In the genomic region with DNA sequence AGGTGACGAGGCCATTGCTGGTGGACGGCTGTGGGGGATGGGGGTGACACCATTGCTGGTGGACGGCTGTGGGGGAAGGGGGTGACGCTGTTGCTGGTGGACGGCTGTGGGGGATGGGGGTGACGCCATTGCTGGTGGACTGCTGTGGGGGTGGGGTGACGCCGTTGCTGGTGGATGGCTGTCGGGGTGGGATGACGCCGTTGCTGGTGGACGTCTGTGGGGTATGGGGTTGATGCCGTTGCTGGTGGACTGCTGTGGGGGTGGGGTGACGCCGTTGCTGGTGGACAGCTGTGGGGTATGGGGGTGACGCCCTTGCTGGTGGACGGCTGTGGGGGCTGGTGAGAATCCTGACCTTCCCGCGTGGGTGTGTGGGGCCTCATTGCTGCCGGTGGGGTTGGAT, we compare ENCODE assay signal across 25 cellular contexts.
"Had no signal": no experiment of that assay in that cellular context is flagged by ENCODE, and none has a peak within 500 bp of the region (broad histone marks: within the 10 kb centered on the region; RNA-seq: fewer than 3 reads in every experiment).

No MANE protein-coding gene starts in this region.

- H3K27me3 ChIP-seq: gastrocnemius medialis, neutrophil, pancreas, right lobe of liver, testis, tibial nerve, upper lobe of right lung, vagina had no signal

- FAIRE-seq: kidney, pancreas, small intestine had no signal

- ATAC-seq: esophagus mucosa; gastrocnemius medialis; left lobe of liver; natural killer cell; pancreas; right lobe of liver; stimulated activated naive CD8-positive, alpha-beta T cell treated with anti-CD3 and anti-CD28 coated beads, Interleukin-15, Interleukin-2, amounts not matched to agents 100 U/mL and 50 U/mL, for 24 hours; upper lobe of right lung had no signal

- H3K9me3 ChIP-seq: pancreas, testis, upper lobe of right lung, vagina had no signal

- H3K4me3 Mint-ChIP-seq: endodermal cell, memory B cell, natural killer cell had no signal

- H3K4me1 ChIP-seq: gastrocnemius medialis, pancreas, right lobe of liver, testis, tibial nerve, upper lobe of right lung, vagina had no signal

- DNase-seq: cortex of kidney; endodermal cell; foreskin fibroblast; gastrocnemius medialis; head of caudate nucleus; kidney; natural killer cell; pancreas; small intestine; stimulated activated CD4-positive, alpha-beta T cell treated with anti-CD3 and anti-CD28 coated beads, Interleukin-1b, Interleukin-23, amount 100 ng/mL, for 48 hours; stimulated activated CD4-positive, alpha-beta T cell treated with anti-CD3 and anti-CD28 coated beads, Interleukin-4, amount 100 ng/mL, for 1 hour; stimulated activated CD8-positive, alpha-beta memory T cell treated with anti-CD3 and anti-CD28 coated beads, Interleukin-4, amount 100 ng/mL, for 48 hours; stimulated activated naive CD8-positive, alpha-beta T cell treated with anti-CD3 and anti-CD28 coated beads, Interleukin-15, Interleukin-2, amounts not matched to agents 100 U/mL and 50 U/mL, for 24 hours; substantia nigra; testis; upper lobe of right lung had no signal

- H3K4me3 ChIP-seq: gastrocnemius medialis, lung, pancreas, right lobe of liver, testis, tibial nerve, upper lobe of right lung, vagina had no signal

- H3K9me3 Mint-ChIP-seq: memory B cell, natural killer cell had no signal

- H3K27me3 Mint-ChIP-seq: memory B cell had no signal

- H3K27ac ChIP-seq: epithelial cell of prostate, gastrocnemius medialis, neutrophil, pancreas, right lobe of liver, testis, tibial nerve, upper lobe of right lung, vagina had no signal

- H3K4me1 Mint-ChIP-seq: endodermal cell, memory B cell had no signal

- H3K27ac Mint-ChIP-seq: endodermal cell, memory B cell had no signal
